22 cellular contexts compared by ENCODE assay signal in the genomic region with DNA sequence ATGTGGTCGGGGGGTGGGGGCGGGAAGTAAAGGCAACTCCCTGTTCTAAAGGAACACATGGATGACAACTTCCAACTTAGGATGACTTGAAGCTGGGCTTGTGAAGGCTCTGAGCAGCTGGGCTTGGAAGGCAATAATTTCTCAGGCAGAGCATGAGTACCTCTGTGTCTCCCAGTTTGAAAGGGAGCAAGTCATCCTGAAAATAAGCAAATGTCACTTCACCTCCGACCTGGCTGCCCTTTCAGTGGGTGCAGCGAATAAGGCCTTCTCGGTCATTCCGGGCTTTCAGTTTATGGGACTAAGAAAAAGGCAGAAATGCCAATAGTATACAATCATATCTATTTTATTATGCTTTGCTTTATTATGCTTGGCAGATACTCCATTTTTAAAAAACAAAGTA. TPM values are rescaled to one million over a fixed set of nuclear protein-coding genes. Genes with fewer than 3 reads are reported as not detected.
DNase-seq lines count a peak whose midpoint lies in the region; ATAC-seq and TF ChIP-seq lines count a peak whose summit lies in the region.
"Had no signal": no experiment of that assay in that cellular context is flagged by ENCODE, and none has a peak within 500 bp of the region (broad histone marks: within the 10 kb centered on the region; RNA-seq: fewer than 3 reads in every experiment).

No MANE protein-coding gene starts in this region.

- H3K9me3 ChIP-seq in RWPE2 (ENCODE audit: severe bottlenecking) = peaks cover 2% of the 10 kb centered on the region
- no peaks in the 10 kb centered on the region for H3K9me3 ChIP-seq in right cardiac atrium (ENCODE audit: control insufficient read depth, low read length)
- H3K9me3 ChIP-seq: body of pancreas had no signal

- no peaks in the 10 kb centered on the region for H3K36me3 ChIP-seq in RWPE2 (ENCODE audit: low read depth)
- H3K36me3 ChIP-seq: heart right ventricle, WERI-Rb-1 had no signal

- peak overlapping the region; percentile 3 for H3K27ac Mint-ChIP-seq in activated T-cell treated with anti-CD3 and anti-CD28 coated beads, Interleukin-2, amount 50 U/mL, for 72 hours
- H3K27ac Mint-ChIP-seq in stimulated activated naive B cell treated with anti-CD40 and anti-IgM and Interleukin-4, amounts not matched to agents 10 μg/mL and 1 μg/mL and 100 μg/mL, for 72 hours = peak overlapping the region; percentile 2
- H3K27ac Mint-ChIP-seq: H9 had no signal

- H3K27ac ChIP-seq in RWPE2 (ENCODE audit: poor library complexity, severe bottlenecking) (peak overlapping the region; percentile 58), right cardiac atrium (ENCODE audit: low read length) (no peak overlapping the region)
- H3K27ac ChIP-seq: body of pancreas, psoas muscle, WERI-Rb-1 had no signal

- in situ Hi-C loops in ACHN (cut with HindIII; ENCODE audit: low pct_ligation_motif_present, low pct_unique_long_range_greater_than_20kb, low sequenced_read_pairs) = no loop called here

- H3K4me3 Mint-ChIP-seq in activated T-cell treated with anti-CD3 and anti-CD28 coated beads, Interleukin-2, amount 50 U/mL, for 72 hours = peak overlapping the region; percentile 38 to 45
- no peak overlapping the region for H3K4me3 Mint-ChIP-seq in stimulated activated naive B cell treated with anti-CD40 and anti-IgM and Interleukin-4, amounts not matched to agents 10 μg/mL and 1 μg/mL and 100 μg/mL, for 72 hours
- H3K4me3 Mint-ChIP-seq: CD4-positive, alpha-beta memory T cell; H9 had no signal

- TF ChIP-seq CTCF in RWPE2 (IDR thresholded peaks at IDR 0.05; ENCODE audit: poor library complexity, severe bottlenecking) = no peak
- no peak for TF ChIP-seq CTCF in fibroblast of mammary gland (conservative IDR thresholded peaks at IDR 0.05; ENCODE audit: control insufficient read depth, insufficient read depth, low read depth, low read length)

- whole genome bisulfite sequencing in right cardiac atrium = 92% methylated on average over 6 of the region's 6 CpGs

- peaks cover 21% of the 10 kb centered on the region for H3K27me3 Mint-ChIP-seq in activated T-cell treated with anti-CD3 and anti-CD28 coated beads, Interleukin-2, amount 50 U/mL, for 72 hours (ENCODE audit: low read depth)
- peaks cover 20 to 25% of the 10 kb centered on the region in 2 donors for H3K27me3 Mint-ChIP-seq in stimulated activated naive B cell treated with anti-CD40 and anti-IgM and Interleukin-4, amounts not matched to agents 10 μg/mL and 1 μg/mL and 100 μg/mL, for 72 hours

- peaks cover 20% of the 10 kb centered on the region for H3K4me1 Mint-ChIP-seq in activated T-cell treated with anti-CD3 and anti-CD28 coated beads, Interleukin-2, amount 50 U/mL, for 72 hours (ENCODE audit: low read depth)
- peaks cover 6 to 13% of the 10 kb centered on the region in 2 donors for H3K4me1 Mint-ChIP-seq in stimulated activated naive B cell treated with anti-CD40 and anti-IgM and Interleukin-4, amounts not matched to agents 10 μg/mL and 1 μg/mL and 100 μg/mL, for 72 hours

- H3K9me3 Mint-ChIP-seq in activated T-cell treated with anti-CD3 and anti-CD28 coated beads, Interleukin-2, amount 50 U/mL, for 72 hours = peaks cover 6 to 7% of the 10 kb centered on the region in 2 donors
- peaks cover 8 to 12% of the 10 kb centered on the region in 2 donors for H3K9me3 Mint-ChIP-seq in stimulated activated naive B cell treated with anti-CD40 and anti-IgM and Interleukin-4, amounts not matched to agents 10 μg/mL and 1 μg/mL and 100 μg/mL, for 72 hours

- no peaks in the 10 kb centered on the region for H3K27me3 ChIP-seq in RWPE2 (ENCODE audit: insufficient read depth, poor library complexity, severe bottlenecking)
- no peaks in the 10 kb centered on the region for H3K27me3 ChIP-seq in right cardiac atrium (ENCODE audit: control insufficient read depth, insufficient read depth)
- H3K27me3 ChIP-seq: body of pancreas, heart right ventricle had no signal

- ATAC-seq in activated T-cell treated with anti-CD3 and anti-CD28 coated beads, Interleukin-2, amount 50 U/mL, for 72 hours (replicated peaks in 1 of 2) = peak; percentile 5 to 23
- ATAC-seq in RWPE2 (ENCODE audit: low read depth) (no peak), HG02678 (IDR thresholded peaks at IDR 0.05; ENCODE audit: unreplicated experiment) (no peak), right cardiac atrium (no peak)
- ATAC-seq in stimulated activated naive B cell treated with anti-CD40 and anti-IgM and Interleukin-4, amounts not matched to agents 10 μg/mL and 1 μg/mL and 100 μg/mL, for 72 hours (replicated peaks) = peak in 1 of 2 donors; percentile 22

- DNase-seq in activated T-cell treated with anti-CD3 and anti-CD28 coated beads, Interleukin-2, amount 50 U/mL, for 72 hours = no peak
- DNase-seq in activated T-cell treated with anti-CD3 and anti-CD28 coated beads for 4 hours = no peak
- no peak for DNase-seq in RWPE2 (ENCODE audit: low spot score)
- DNase-seq in fibroblast of mammary gland (ENCODE audit: low read depth) = peak; percentile 58
- no peak for DNase-seq in stimulated activated naive B cell treated with anti-CD40 and anti-IgM and Interleukin-4, amounts not matched to agents 10 μg/mL and 1 μg/mL and 100 μg/mL, for 72 hours
- no peak for DNase-seq in ACHN
- no peak for DNase-seq in right cardiac atrium
- DNase-seq: CD4-positive, alpha-beta memory T cell; DMS79 treated with DMSO at 0.1 percent for 48 hours; erythroblast; H9; heart right ventricle; Kasumi-1; NCI-H1694; WERI-Rb-1 had no signal

- intact Hi-C loops in right cardiac atrium (cut with DNase I) = loop anchor here in 1 of 4 donors (10.0 kb wide), 1 partner anchor 52 kb away; a partner anchor contains a TSS

- H3K36me3 Mint-ChIP-seq in activated T-cell treated with anti-CD3 and anti-CD28 coated beads, Interleukin-2, amount 50 U/mL, for 72 hours (ENCODE audit: insufficient read depth in 2 of 2) = peaks cover 3 to 5% of the 10 kb centered on the region in 2 donors
- peaks cover 0 to 2% of the 10 kb centered on the region in 2 donors for H3K36me3 Mint-ChIP-seq in stimulated activated naive B cell treated with anti-CD40 and anti-IgM and Interleukin-4, amounts not matched to agents 10 μg/mL and 1 μg/mL and 100 μg/mL, for 72 hours

- no peak overlapping the region for H3K4me3 ChIP-seq in RWPE2 (ENCODE audit: severe bottlenecking)
- H3K4me3 ChIP-seq in fibroblast of mammary gland (ENCODE audit: control insufficient read depth, low read depth, low read length) = no peak overlapping the region
- no peak overlapping the region for H3K4me3 ChIP-seq in right cardiac atrium (ENCODE audit: low read length)
- H3K4me3 ChIP-seq: body of pancreas, heart right ventricle, psoas muscle had no signal

- H3K4me1 ChIP-seq in RWPE2 (ENCODE audit: insufficient read depth, poor library complexity, severe bottlenecking) = peaks cover 10% of the 10 kb centered on the region
- H3K4me1 ChIP-seq in right cardiac atrium (ENCODE audit: control insufficient read depth, insufficient read depth, low read length) = peaks cover 5% of the 10 kb centered on the region
- H3K4me1 ChIP-seq: body of pancreas, psoas muscle had no signal

RNA-seq across cellular contexts. Expression of a gene that starts 15.3 kb away (rescaled TPM):
- under 1 TPM; 0.24 to 0.37 TPM for total RNA-seq in activated T-cell treated with anti-CD3 and anti-CD28 coated beads, Interleukin-2, amount 50 U/mL, for 72 hours
- under 1 TPM; 0.03 to 0.36 (median 0.19) TPM for total RNA-seq in right cardiac atrium
- polyA plus RNA-seq in right cardiac atrium = 0.14 TPM
- total RNA-seq: CD4-positive, alpha-beta memory T cell; dermis microvascular lymphatic vessel endothelial cell; lung microvascular endothelial cell had no signal
- polyA plus RNA-seq: CD4-positive, alpha-beta memory T cell had no signal

RNA-seq across cellular contexts. Expression of a gene that starts 54.5 kb away (rescaled TPM):
- 100 to 1,000 TPM in 1 of 2 donors, 10 to 100 TPM in 1; 44.5 to 102 TPM for total RNA-seq in activated T-cell treated with anti-CD3 and anti-CD28 coated beads, Interleukin-2, amount 50 U/mL, for 72 hours
- 1 to 10 TPM in 3 of 4 donors, under 1 TPM in 1; 0.81 to 2.9 (median 1.9) TPM for total RNA-seq in right cardiac atrium
- 1.1 TPM for polyA plus RNA-seq in right cardiac atrium
- total RNA-seq: A673, dermis microvascular lymphatic vessel endothelial cell, H9, lung microvascular endothelial cell had no signal
- polyA plus RNA-seq: neural cell had no signal

Comparison
In these comparisons a context has a peak if more than half of its experiments do, and no peak if none do; other contexts are left out.
1. ATAC-seq: peak in activated T-cell treated with anti-CD3 and anti-CD28 coated beads, Interleukin-2, amount 50 U/mL, for 72 hours (2 of 2); none in RWPE2 (single experiment), HG02678 (single experiment) and right cardiac atrium (0 of 2).
2. H3K4me3 Mint-ChIP-seq: peak in activated T-cell treated with anti-CD3 and anti-CD28 coated beads, Interleukin-2, amount 50 U/mL, for 72 hours (2 of 2); none in stimulated activated naive B cell treated with anti-CD40 and anti-IgM and Interleukin-4, amounts not matched to agents 10 μg/mL and 1 μg/mL and 100 μg/mL, for 72 hours (0 of 2).
3. RNA of a gene that starts 54.5 kb away (total RNA-seq): 44.5 to 102 TPM in activated T-cell treated with anti-CD3 and anti-CD28 coated beads, Interleukin-2, amount 50 U/mL, for 72 hours; 0.81 to 2.9 TPM in right cardiac atrium; every median in the first group is over 10 times any median in the second.